Comparison of ENCODE assay signal across 19 cellular contexts in the genomic region with DNA sequence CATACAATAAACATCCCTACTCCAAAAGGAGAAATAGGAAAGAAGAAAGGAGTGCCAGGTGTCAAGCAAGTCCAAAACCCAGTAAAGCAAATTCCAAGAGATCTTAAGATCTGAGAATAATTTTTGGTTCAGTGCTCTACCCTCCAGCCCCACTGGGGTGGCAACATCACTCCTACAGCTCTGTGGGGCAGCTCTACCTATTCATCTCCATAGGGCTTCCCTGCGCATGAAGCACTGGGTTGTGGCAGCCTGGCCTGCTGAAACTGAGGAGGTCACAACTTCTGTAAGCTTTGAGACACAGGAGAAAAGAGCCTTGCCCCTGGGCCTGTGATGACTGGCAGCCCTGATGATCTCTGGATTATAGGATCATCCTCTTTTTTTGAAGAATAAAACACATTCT.
DNase-seq lines count a peak whose midpoint lies in the region; ATAC-seq and TF ChIP-seq lines count a peak whose summit lies in the region.
"Had no signal": no experiment of that assay in that cellular context is flagged by ENCODE, and none has a peak within 500 bp of the region (broad histone marks: within the 10 kb centered on the region; RNA-seq: fewer than 3 reads in every experiment).

No MANE protein-coding gene starts in this region.

- H3K4me1 Mint-ChIP-seq in WTC11 (0 out of 2 replicates have a peak, but pooled peaks cover 3% of the 10 kb centered on the region), neural progenitor cell (peaks cover 3% of the 10 kb centered on the region)
- H3K4me1 Mint-ChIP-seq: CD14-positive monocyte; CD4-positive, alpha-beta memory T cell; CD4-positive, CD25-positive, alpha-beta regulatory T cell; CD8-positive, alpha-beta memory T cell had no signal

- H2AFZ ChIP-seq in mesenchymal stem cell (ENCODE audit: low read depth, low read length) (no peak overlapping the region), neural progenitor cell (replicated peaks) (no peak overlapping the region), PC-3 (ENCODE audit: low read length) (no peak overlapping the region)

- no peak overlapping the region for H3K4me3 Mint-ChIP-seq in WTC11
- H3K4me3 Mint-ChIP-seq in neural progenitor cell = no peak overlapping the region
- H3K4me3 Mint-ChIP-seq: CD14-positive monocyte; CD4-positive, alpha-beta memory T cell; CD4-positive, CD25-positive, alpha-beta regulatory T cell; CD8-positive, alpha-beta memory T cell had no signal

- no peak for TF ChIP-seq CTCF in WTC11 (IDR thresholded peaks at IDR 0.05)
- TF ChIP-seq CTCF in neural progenitor cell (IDR thresholded peaks at IDR 0.05) = no peak
- TF ChIP-seq CTCF in PC-3 (conservative IDR thresholded peaks at IDR 0.05; ENCODE audit: low read depth, low read length) = no peak

- no peaks in the 10 kb centered on the region for H3K36me3 Mint-ChIP-seq in WTC11
- H3K36me3 Mint-ChIP-seq in neural progenitor cell = no peaks in the 10 kb centered on the region
- H3K36me3 Mint-ChIP-seq: CD14-positive monocyte; CD4-positive, alpha-beta memory T cell; CD4-positive, CD25-positive, alpha-beta regulatory T cell; CD8-positive, alpha-beta memory T cell had no signal

- 90% methylated on average over 1 of the region's 1 CpG for WGBS in mesenchymal stem cell

- CTCF ChIA-PET in WTC11 (lab: Charles Lee) (no interaction called here), PC-3 (lab: Charles Lee) (no interaction called here)

- H4K8ac ChIP-seq in mesenchymal stem cell (ENCODE audit: low read length) = no peak overlapping the region

- H3K4me1 ChIP-seq in mesenchymal stem cell (ENCODE audit: control insufficient read depth, insufficient read depth, low read depth, low read length) = no peaks in the 10 kb centered on the region
- peaks cover 4% of the 10 kb centered on the region for H3K4me1 ChIP-seq in neural progenitor cell
- H3K4me1 ChIP-seq in PC-3 (ENCODE audit: insufficient read depth, low read length) = no peaks in the 10 kb centered on the region
- H3K4me1 ChIP-seq: BE2C, BLaER1, Caco-2 had no signal

- intact Hi-C loops in sciatic nerve (cut with DNase I) (no loop called here), PC-3 (cut with micrococcal nuclease) (no loop called here)

- H3K4me2 ChIP-seq in mesenchymal stem cell (ENCODE audit: low read length, poor library complexity, severe bottlenecking) (no peak overlapping the region), neural progenitor cell (no peak overlapping the region), PC-3 (ENCODE audit: low read length) (no peak overlapping the region)
- H3K4me2 ChIP-seq: BLaER1 had no signal

- H3K9me3 Mint-ChIP-seq in WTC11 (no peaks in the 10 kb centered on the region; the same call in 1 of the 2 replicates), neural progenitor cell (no peaks in the 10 kb centered on the region)

- H3K27me3 ChIP-seq in mesenchymal stem cell (ENCODE audit: control insufficient read depth in 1 of 2, insufficient read depth in 1 of 2, low read length in 2 of 2) = no peaks in the 10 kb centered on the region
- H3K27me3 ChIP-seq in neural progenitor cell = no peaks in the 10 kb centered on the region
- no peaks in the 10 kb centered on the region for H3K27me3 ChIP-seq in PC-3 (ENCODE audit: low read length)
- H3K27me3 ChIP-seq: BE2C, BLaER1 had no signal

- H3K14ac ChIP-seq in mesenchymal stem cell (ENCODE audit: low read length in 2 of 2) = no peak overlapping the region

- no peaks in the 10 kb centered on the region for H4K20me1 ChIP-seq in neural progenitor cell (ENCODE audit: low read depth)
- no peaks in the 10 kb centered on the region for H4K20me1 ChIP-seq in PC-3 (ENCODE audit: low read length)
- H4K20me1 ChIP-seq: BLaER1 had no signal

- H3K4ac ChIP-seq in mesenchymal stem cell (ENCODE audit: low read depth in 1 of 2, low read length in 2 of 2) = no peak overlapping the region

- H3K27me3 Mint-ChIP-seq in WTC11 (ENCODE audit: low read depth) = no peaks in the 10 kb centered on the region
- H3K27me3 Mint-ChIP-seq in neural progenitor cell (ENCODE audit: insufficient read depth, low read depth) = no peaks in the 10 kb centered on the region
- H3K27me3 Mint-ChIP-seq: CD4-positive, alpha-beta memory T cell; CD4-positive, CD25-positive, alpha-beta regulatory T cell; CD8-positive, alpha-beta memory T cell had no signal

- H4K91ac ChIP-seq in mesenchymal stem cell (ENCODE audit: low read length) = no peak overlapping the region

- H3K79me2 ChIP-seq in neural progenitor cell (ENCODE audit: low read depth) = no peaks in the 10 kb centered on the region
- H3K79me2 ChIP-seq in PC-3 (ENCODE audit: low read length) = no peaks in the 10 kb centered on the region

- H3K18ac ChIP-seq in mesenchymal stem cell (ENCODE audit: low read depth in 1 of 2, low read length in 2 of 2) = no peak overlapping the region

- BruUV-seq in PC-3 (replicated peaks; lab: Mats Ljungman, UMichigan) = no TSS peak

- no peaks in the 10 kb centered on the region for H3K79me1 ChIP-seq in mesenchymal stem cell (replicated peaks; ENCODE audit: low read length, poor library complexity, severe bottlenecking)

- H3K27ac ChIP-seq in mesenchymal stem cell (ENCODE audit: low read length, poor library complexity, severe bottlenecking) = no peak overlapping the region
- no peak overlapping the region for H3K27ac ChIP-seq in neural progenitor cell
- no peak overlapping the region for H3K27ac ChIP-seq in PC-3 (ENCODE audit: low read length)
- H3K27ac ChIP-seq: BLaER1 had no signal

- no peak overlapping the region for H2BK12ac ChIP-seq in mesenchymal stem cell (ENCODE audit: low read length in 2 of 2)

- no peak overlapping the region for H3K23ac ChIP-seq in mesenchymal stem cell (ENCODE audit: low read length in 2 of 2)

- POLR2A ChIA-PET in WTC11 (lab: Charles Lee) = no interaction called here
- POLR2A ChIA-PET in PC-3 (lab: Charles Lee; ENCODE audit: unreplicated experiment) = no interaction called here

- H2AK5ac ChIP-seq in mesenchymal stem cell (ENCODE audit: low read length, severe bottlenecking) = no peak overlapping the region

- H3K36me3 ChIP-seq in mesenchymal stem cell (ENCODE audit: control insufficient read depth in 1 of 2, insufficient read depth in 2 of 2, low read depth in 1 of 2, low read length in 2 of 2) (no peaks in the 10 kb centered on the region), neural progenitor cell (no peaks in the 10 kb centered on the region), PC-3 (ENCODE audit: low read depth, low read length) (no peaks in the 10 kb centered on the region)
- H3K36me3 ChIP-seq: BE2C, BLaER1 had no signal

- ATAC-seq in WTC11 = peak; percentile 51; the same call in 1 of the 2 replicates
- no peak for ATAC-seq in sciatic nerve
- ATAC-seq in PC-3 = no peak

- H3K9ac ChIP-seq in mesenchymal stem cell (ENCODE audit: low read length) = no peak overlapping the region
- no peak overlapping the region for H3K9ac ChIP-seq in neural progenitor cell
- no peak overlapping the region for H3K9ac ChIP-seq in PC-3 (ENCODE audit: low read length)
- H3K9ac ChIP-seq: BLaER1 had no signal

- H2BK5ac ChIP-seq in mesenchymal stem cell (ENCODE audit: low read depth, low read length, poor library complexity, severe bottlenecking) = peak overlapping the region; percentile 26

- peaks cover 14% of the 10 kb centered on the region for H3K9me3 ChIP-seq in mesenchymal stem cell (ENCODE audit: control insufficient read depth, low read length)
- no peaks in the 10 kb centered on the region for H3K9me3 ChIP-seq in neural progenitor cell (ENCODE audit: low read depth)
- no peaks in the 10 kb centered on the region for H3K9me3 ChIP-seq in PC-3 (ENCODE audit: low read length)
- H3K9me3 ChIP-seq: BE2C, BLaER1, Caco-2 had no signal

- no peak overlapping the region for H2BK15ac ChIP-seq in mesenchymal stem cell (ENCODE audit: low read depth, poor library complexity, severe bottlenecking)

- H3K4me3 ChIP-seq in mesenchymal stem cell (ENCODE audit: insufficient read depth in 1 of 2, low read depth in 1 of 2, low read length in 2 of 2) (no peak overlapping the region), neural progenitor cell (no peak overlapping the region), PC-3 (ENCODE audit: low read length) (no peak overlapping the region)
- H3K4me3 ChIP-seq: BLaER1 had no signal

- H3F3A ChIP-seq in neural progenitor cell (ENCODE audit: low read depth) (no peaks in the 10 kb centered on the region), PC-3 (ENCODE audit: low read length, unreplicated experiment) (no peaks in the 10 kb centered on the region)

- DNase-seq in WTC11 (ENCODE audit: low spot score) (no peak), mesenchymal stem cell (no peak), neural progenitor cell (ENCODE audit: low spot score) (peak; percentile 5), sciatic nerve (ENCODE audit: low spot score) (no peak), SW 1271 (lab: John Stamatoyannopoulos, UW) (no peak), PC-3 (no peak)
- DNase-seq: 8988T; ACHN; BE2C; C1 segment of cervical spinal cord; Caco-2; Calu3; CD4-positive, alpha-beta memory T cell; CD4-positive, CD25-positive, alpha-beta regulatory T cell; CD8-positive, alpha-beta memory T cell; DMS79 treated with DMSO at 0.1 percent for 48 hours; GF-D8 had no signal

- no peaks in the 10 kb centered on the region for H3K9me2 ChIP-seq in PC-3 (replicated peaks; ENCODE audit: low read length)

- H2BK120ac ChIP-seq in mesenchymal stem cell (ENCODE audit: low read depth, low read length) = no peak overlapping the region

- H3K27ac Mint-ChIP-seq in WTC11 = no peak overlapping the region
- H3K27ac Mint-ChIP-seq in neural progenitor cell = no peak overlapping the region
- H3K27ac Mint-ChIP-seq: CD14-positive monocyte; CD4-positive, alpha-beta memory T cell; CD4-positive, CD25-positive, alpha-beta regulatory T cell; CD8-positive, alpha-beta memory T cell had no signal

TF ChIP-seq in WTC11, 78 proteins besides CTCF, POLR2A, EP300 and RAD21:
- TF ChIP-seq FOXP4 (CRISPR knock-in tag; IDR thresholded peaks at IDR 0.05) = no peak
